ENCODE assay signal across 12 cellular contexts in genomic region chr16:31083081-31083480, GRCh38.
"Had no signal": no experiment of that assay in that cellular context is flagged by ENCODE, and none has a peak within 500 bp of the region (broad histone marks: within the 10 kb centered on the region; RNA-seq: fewer than 3 reads in every experiment).

No MANE protein-coding gene starts in this region.

- H3K4me1 ChIP-seq: adrenal gland, pancreas had no signal

- H3K4me3 ChIP-seq: adrenal gland, cardiac muscle cell, dorsolateral prefrontal cortex, lung, pancreas, tibial artery had no signal

- H3K9me3 ChIP-seq: adrenal gland, pancreas, tibial artery had no signal

- H3K27ac ChIP-seq: adrenal gland, cardiac muscle cell, pancreas, tibial artery had no signal

- H3K27me3 ChIP-seq: adrenal gland, cardiac muscle cell, dorsolateral prefrontal cortex, pancreas, tibial artery had no signal

- ATAC-seq: pancreas; stimulated activated naive B cell treated with anti-CD40 and anti-IgM and Interleukin-4, amounts not matched to agents 10 μg/mL and 1 μg/mL and 100 μg/mL, for 72 hours had no signal

- FAIRE-seq: pancreas, urothelium cell line had no signal

- DNase-seq: activated CD4-positive, alpha-beta memory T cell treated with anti-CD3 and anti-CD28 coated beads for 36 hours; activated CD4-positive, alpha-beta T cell treated with anti-CD3 and anti-CD28 coated beads for 1 hour; activated effector memory CD4-positive, alpha-beta T cell treated with anti-CD3 and anti-CD28 coated beads, Interleukin-2, amount 50 U/mL, for 16 hours; dorsolateral prefrontal cortex; stimulated activated CD4-positive, alpha-beta T cell treated with anti-CD3 and anti-CD28 coated beads, Interleukin-2, amount 100 ng/mL, for 48 hours; stimulated activated naive B cell treated with anti-CD40 and anti-IgM and Interleukin-4, amounts not matched to agents 10 μg/mL and 1 μg/mL and 100 μg/mL, for 72 hours; tibial artery had no signal
